Comparison of ENCODE assay signal across 9 cellular contexts in the genomic region with DNA sequence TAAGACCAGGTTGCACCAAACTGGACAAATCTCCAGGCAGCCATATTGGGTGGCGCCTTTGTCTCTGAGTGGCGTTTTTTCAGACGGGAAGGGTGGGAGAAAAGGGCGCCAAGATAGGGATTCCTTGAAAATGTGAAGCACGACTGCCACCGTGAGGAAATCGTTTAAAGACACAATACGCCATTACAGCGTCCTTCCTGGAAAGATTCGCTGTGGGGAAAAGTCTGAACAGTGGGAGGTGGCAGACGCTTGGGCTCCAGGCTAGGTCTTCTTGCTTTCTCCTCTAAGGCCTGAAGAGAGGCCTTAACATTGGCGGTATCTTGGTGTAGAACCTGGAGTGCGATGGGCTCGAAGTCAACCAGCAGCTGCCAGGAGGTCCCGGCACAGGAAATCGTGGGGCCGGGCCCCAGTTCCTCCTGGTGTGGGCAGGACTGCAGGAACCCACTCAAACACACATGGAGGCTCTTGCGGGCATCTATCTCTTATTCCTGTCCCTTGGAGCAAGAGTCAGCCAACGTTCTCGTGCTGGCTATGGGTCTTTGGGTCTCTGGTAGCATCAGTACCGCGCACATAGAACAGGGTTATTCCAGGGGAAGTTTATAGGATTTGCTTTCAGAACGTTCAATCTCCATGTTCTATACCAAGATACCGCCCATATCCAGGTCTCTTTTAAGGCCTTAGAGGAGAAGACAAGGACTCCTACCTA.
DNase-seq lines count a peak whose midpoint lies in the region; ATAC-seq and TF ChIP-seq lines count a peak whose summit lies in the region.
"Had no signal": no experiment of that assay in that cellular context is flagged by ENCODE, and none has a peak within 500 bp of the region (broad histone marks: within the 10 kb centered on the region; RNA-seq: fewer than 3 reads in every experiment).

No MANE protein-coding gene starts in this region.

- H3K9ac ChIP-seq in mesenchymal stem cell (ENCODE audit: low read length): peak overlapping the region; percentile 82

- H3K79me1 ChIP-seq in mesenchymal stem cell (replicated peaks; ENCODE audit: low read length, poor library complexity, severe bottlenecking): no peaks in the 10 kb centered on the region

- H3K4me3 ChIP-seq in HEK293 (ENCODE audit: low read depth, low read length): peak overlapping the region; percentile 39
- peak overlapping the region in 1 of 2 experiments; percentile 77 for H3K4me3 ChIP-seq in mesenchymal stem cell (ENCODE audit: insufficient read depth in 1 of 2, low read depth in 1 of 2, low read length in 2 of 2)
- H3K4me3 ChIP-seq: suprapubic skin had no signal

- no peak overlapping the region for H2BK12ac ChIP-seq in mesenchymal stem cell (ENCODE audit: low read length in 2 of 2)

- H3K4me1 ChIP-seq in HEK293 (ENCODE audit: control insufficient read depth, insufficient read depth, low read length) (no peaks in the 10 kb centered on the region), mesenchymal stem cell (ENCODE audit: control insufficient read depth, insufficient read depth, low read depth, low read length) (no peaks in the 10 kb centered on the region)
- H3K4me1 ChIP-seq: suprapubic skin had no signal

- TF ChIP-seq CTCF in HEK293 (tag by site-specific recombination; IDR thresholded peaks at IDR 0.05) (no peak; the same call in 1 of the 2 replicates), VCaP (conservative IDR thresholded peaks at IDR 0.05) (no peak)

- H2BK5ac ChIP-seq in mesenchymal stem cell (ENCODE audit: low read depth, low read length, poor library complexity, severe bottlenecking): no peak overlapping the region

- no peak overlapping the region for H3K18ac ChIP-seq in mesenchymal stem cell (ENCODE audit: low read depth in 1 of 2, low read length in 2 of 2)

- no peak overlapping the region for H4K91ac ChIP-seq in mesenchymal stem cell (ENCODE audit: low read length)

- ATAC-seq in HG03439 (IDR thresholded peaks at IDR 0.05; ENCODE audit: unreplicated experiment): no peak
- no peak for ATAC-seq in GM21367 (IDR thresholded peaks at IDR 0.05; ENCODE audit: unreplicated experiment)

- H3K14ac ChIP-seq in mesenchymal stem cell (ENCODE audit: low read length in 2 of 2): no peak overlapping the region

- no peak overlapping the region for H3K4ac ChIP-seq in mesenchymal stem cell (ENCODE audit: low read depth in 1 of 2, low read length in 2 of 2)

- no peak overlapping the region for H2AFZ ChIP-seq in mesenchymal stem cell (ENCODE audit: low read depth, low read length)

- no peak overlapping the region for H4K8ac ChIP-seq in mesenchymal stem cell (ENCODE audit: low read length)

- H2BK120ac ChIP-seq in mesenchymal stem cell (ENCODE audit: low read depth, low read length): no peak overlapping the region

- H3K36me3 ChIP-seq in HEK293 (ENCODE audit: control insufficient read depth in 2 of 2, insufficient read depth in 1 of 2, low read length in 2 of 2): peaks cover 10 to 47% of the 10 kb centered on the region in 2 experiments; a peak in 2 of 3 replicates
- H3K36me3 ChIP-seq in mesenchymal stem cell (ENCODE audit: control insufficient read depth in 1 of 2, insufficient read depth in 2 of 2, low read depth in 1 of 2, low read length in 2 of 2): peaks cover 0 to 6% of the 10 kb centered on the region in 2 experiments
- H3K36me3 ChIP-seq: suprapubic skin had no signal

- DNase-seq in DMS 273 (lab: John Stamatoyannopoulos, UW; ENCODE audit: unreplicated experiment) (peak; percentile 87), mesenchymal stem cell (no peak), MV-4-11 (lab: John Stamatoyannopoulos, UW) (no peak)
- no peak for DNase-seq in stimulated activated CD4-positive, alpha-beta T cell treated with anti-CD3 and anti-CD28 coated beads, Interleukin-4, amount 100 ng/mL, for 4 hours

- no peaks in the 10 kb centered on the region for H3K27me3 ChIP-seq in mesenchymal stem cell (ENCODE audit: control insufficient read depth in 1 of 2, insufficient read depth in 1 of 2, low read length in 2 of 2)
- H3K27me3 ChIP-seq: suprapubic skin had no signal

- no peak overlapping the region for H3K23ac ChIP-seq in mesenchymal stem cell (ENCODE audit: low read length in 2 of 2)

- CTCF ChIA-PET in HEK293 (lab: Yijun Ruan, JAX): interaction anchor here (0.7 to 1.6 kb wide), 5 partner anchors 10 to 60 kb away, joined by 3 to 9 read pairs (median 4); no protein-coding TSS in a partner anchor

- no peak overlapping the region for H2BK15ac ChIP-seq in mesenchymal stem cell (ENCODE audit: low read depth, poor library complexity, severe bottlenecking)

- H3K9me3 ChIP-seq in HEK293 (ENCODE audit: control insufficient read depth, insufficient read depth, low read depth, low read length) (no peaks in the 10 kb centered on the region), mesenchymal stem cell (ENCODE audit: control insufficient read depth, low read length) (no peaks in the 10 kb centered on the region)
- H3K9me3 ChIP-seq: suprapubic skin had no signal

- H3K27ac ChIP-seq in HEK293 (ENCODE audit: extremely low read depth, low read depth, low read length) (peak overlapping the region; percentile 86), VCaP (peak overlapping the region; percentile 61), mesenchymal stem cell (ENCODE audit: low read length, poor library complexity, severe bottlenecking) (no peak overlapping the region)
- H3K27ac ChIP-seq: suprapubic skin had no signal

- WGBS in mesenchymal stem cell: 93% methylated on average over 22 of the region's 24 CpGs

- no peak overlapping the region for H3K4me2 ChIP-seq in mesenchymal stem cell (ENCODE audit: low read length, poor library complexity, severe bottlenecking)

- H2AK5ac ChIP-seq in mesenchymal stem cell (ENCODE audit: low read length, severe bottlenecking): no peak overlapping the region

- POLR2A ChIA-PET in HEK293 (lab: Yijun Ruan, JAX): interaction anchor here (1.0 to 1.1 kb wide), 3 partner anchors 10 to 40 kb away, joined by 3 to 9 read pairs (median 4); no protein-coding TSS in a partner anchor

TF ChIP-seq in HEK293, 187 proteins besides CTCF, POLR2A, EP300 and RAD21:
- TF ChIP-seq PRDM6 (tag by site-specific recombination; IDR thresholded peaks at IDR 0.05) (no peak), ZBTB11 (tag by site-specific recombination; conservative IDR thresholded peaks at IDR 0.05; ENCODE audit: low read depth) (0 out of 2 replicates have a peak, but pooled peaks have one; percentile 23), YY1 (tag by site-specific recombination; IDR thresholded peaks at IDR 0.05) (peak; percentile 68), ZNF560 (tag by site-specific recombination; IDR thresholded peaks at IDR 0.05; ENCODE audit: borderline replicate concordance) (no peak), ZNF654 (tag by site-specific recombination; IDR thresholded peaks at IDR 0.05; ENCODE audit: low read depth) (peak; percentile 52), ZNF398 (tag by site-specific recombination; IDR thresholded peaks at IDR 0.05) (no peak)
